ENCODE assay signal across 2 cellular contexts in the genomic region with DNA sequence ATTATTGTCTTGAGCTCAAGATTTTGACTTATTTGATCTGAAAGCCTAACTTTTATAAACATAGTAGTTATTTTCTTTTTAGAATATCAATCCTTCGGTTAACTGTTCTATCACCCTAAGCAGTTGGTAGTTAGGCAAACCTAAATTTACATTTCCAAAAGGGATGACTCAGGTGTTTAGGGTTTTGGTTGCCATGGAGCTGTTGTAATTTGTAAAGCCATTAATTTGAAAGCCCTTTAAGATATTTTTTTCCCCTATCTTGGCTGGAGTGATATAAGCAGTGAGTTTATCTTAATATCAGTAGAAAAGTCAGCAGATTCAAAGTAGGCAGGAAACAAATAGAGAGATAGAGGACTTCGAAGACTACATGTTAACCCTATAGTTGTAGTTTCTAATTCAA.
TF ChIP-seq lines count a peak whose summit lies in the region.

No MANE protein-coding gene starts in this region.

TF ChIP-seq in GM23338, 12 proteins besides CTCF, POLR2A, EP300 and RAD21 (continued from another document):
- TF ChIP-seq STAT1 (IDR thresholded peaks at IDR 0.05; ENCODE audit: unreplicated experiment) (no peak), JUNB (IDR thresholded peaks at IDR 0.05; ENCODE audit: unreplicated experiment) (no peak), ZNF114 (CRISPR knock-in tag; IDR thresholded peaks at IDR 0.05) (no peak)
- TF ChIP-seq, protein P1, sequence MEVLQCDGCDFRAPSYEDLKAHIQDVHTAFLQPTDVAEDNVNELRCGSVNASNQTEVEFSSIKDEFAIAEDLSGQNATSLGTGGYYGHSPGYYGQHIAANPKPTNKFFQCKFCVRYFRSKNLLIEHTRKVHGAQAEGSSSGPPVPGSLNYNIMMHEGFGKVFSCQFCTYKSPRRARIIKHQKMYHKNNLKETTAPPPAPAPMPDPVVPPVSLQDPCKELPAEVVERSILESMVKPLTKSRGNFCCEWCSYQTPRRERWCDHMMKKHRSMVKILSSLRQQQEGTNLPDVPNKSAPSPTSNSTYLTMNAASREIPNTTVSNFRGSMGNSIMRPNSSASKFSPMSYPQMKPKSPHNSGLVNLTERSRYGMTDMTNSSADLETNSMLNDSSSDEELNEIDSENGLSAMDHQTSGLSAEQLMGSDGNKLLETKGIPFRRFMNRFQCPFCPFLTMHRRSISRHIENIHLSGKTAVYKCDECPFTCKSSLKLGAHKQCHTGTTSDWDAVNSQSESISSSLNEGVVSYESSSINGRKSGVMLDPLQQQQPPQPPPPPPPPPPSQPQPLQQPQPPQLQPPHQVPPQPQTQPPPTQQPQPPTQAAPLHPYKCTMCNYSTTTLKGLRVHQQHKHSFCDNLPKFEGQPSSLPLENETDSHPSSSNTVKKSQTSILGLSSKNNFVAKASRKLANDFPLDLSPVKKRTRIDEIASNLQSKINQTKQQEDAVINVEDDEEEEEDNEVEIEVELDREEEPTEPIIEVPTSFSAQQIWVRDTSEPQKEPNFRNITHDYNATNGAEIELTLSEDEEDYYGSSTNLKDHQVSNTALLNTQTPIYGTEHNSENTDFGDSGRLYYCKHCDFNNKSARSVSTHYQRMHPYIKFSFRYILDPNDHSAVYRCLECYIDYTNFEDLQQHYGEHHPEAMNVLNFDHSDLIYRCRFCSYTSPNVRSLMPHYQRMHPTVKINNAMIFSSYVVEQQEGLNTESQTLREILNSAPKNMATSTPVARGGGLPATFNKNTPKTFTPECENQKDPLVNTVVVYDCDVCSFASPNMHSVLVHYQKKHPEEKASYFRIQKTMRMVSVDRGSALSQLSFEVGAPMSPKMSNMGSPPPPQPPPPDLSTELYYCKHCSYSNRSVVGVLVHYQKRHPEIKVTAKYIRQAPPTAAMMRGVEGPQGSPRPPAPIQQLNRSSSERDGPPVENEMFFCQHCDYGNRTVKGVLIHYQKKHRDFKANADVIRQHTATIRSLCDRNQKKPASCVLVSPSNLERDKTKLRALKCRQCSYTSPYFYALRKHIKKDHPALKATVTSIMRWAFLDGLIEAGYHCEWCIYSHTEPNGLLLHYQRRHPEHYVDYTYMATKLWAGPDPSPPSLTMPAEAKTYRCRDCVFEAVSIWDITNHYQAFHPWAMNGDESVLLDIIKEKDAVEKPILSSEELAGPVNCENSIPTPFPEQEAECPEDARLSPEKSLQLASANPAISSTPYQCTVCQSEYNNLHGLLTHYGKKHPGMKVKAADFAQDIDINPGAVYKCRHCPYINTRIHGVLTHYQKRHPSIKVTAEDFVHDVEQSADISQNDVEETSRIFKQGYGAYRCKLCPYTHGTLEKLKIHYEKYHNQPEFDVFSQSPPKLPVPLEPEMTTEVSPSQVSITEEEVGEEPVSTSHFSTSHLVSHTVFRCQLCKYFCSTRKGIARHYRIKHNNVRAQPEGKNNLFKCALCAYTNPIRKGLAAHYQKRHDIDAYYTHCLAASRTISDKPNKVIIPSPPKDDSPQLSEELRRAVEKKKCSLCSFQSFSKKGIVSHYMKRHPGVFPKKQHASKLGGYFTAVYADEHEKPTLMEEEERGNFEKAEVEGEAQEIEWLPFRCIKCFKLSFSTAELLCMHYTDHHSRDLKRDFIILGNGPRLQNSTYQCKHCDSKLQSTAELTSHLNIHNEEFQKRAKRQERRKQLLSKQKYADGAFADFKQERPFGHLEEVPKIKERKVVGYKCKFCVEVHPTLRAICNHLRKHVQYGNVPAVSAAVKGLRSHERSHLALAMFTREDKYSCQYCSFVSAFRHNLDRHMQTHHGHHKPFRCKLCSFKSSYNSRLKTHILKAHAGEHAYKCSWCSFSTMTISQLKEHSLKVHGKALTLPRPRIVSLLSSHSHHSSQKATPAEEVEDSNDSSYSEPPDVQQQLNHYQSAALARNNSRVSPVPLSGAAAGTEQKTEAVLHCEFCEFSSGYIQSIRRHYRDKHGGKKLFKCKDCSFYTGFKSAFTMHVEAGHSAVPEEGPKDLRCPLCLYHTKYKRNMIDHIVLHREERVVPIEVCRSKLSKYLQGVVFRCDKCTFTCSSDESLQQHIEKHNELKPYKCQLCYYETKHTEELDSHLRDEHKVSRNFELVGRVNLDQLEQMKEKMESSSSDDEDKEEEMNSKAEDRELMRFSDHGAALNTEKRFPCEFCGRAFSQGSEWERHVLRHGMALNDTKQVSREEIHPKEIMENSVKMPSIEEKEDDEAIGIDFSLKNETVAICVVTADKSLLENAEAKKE (CRISPR knock-in tag; IDR thresholded peaks at IDR 0.05) = no peak

TF ChIP-seq in WTC11, 78 proteins besides CTCF, POLR2A, EP300 and RAD21 (continued from another document):
- no peak for TF ChIP-seq E2F4 (CRISPR knock-in tag; IDR thresholded peaks at IDR 0.05; ENCODE audit: borderline replicate concordance, low read depth)
- TF ChIP-seq, protein P2, sequence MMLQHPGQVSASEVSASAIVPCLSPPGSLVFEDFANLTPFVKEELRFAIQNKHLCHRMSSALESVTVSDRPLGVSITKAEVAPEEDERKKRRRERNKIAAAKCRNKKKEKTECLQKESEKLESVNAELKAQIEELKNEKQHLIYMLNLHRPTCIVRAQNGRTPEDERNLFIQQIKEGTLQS (CRISPR knock-in tag; conservative IDR thresholded peaks at IDR 0.05) = no peak
- no peak for TF ChIP-seq NFYB (CRISPR knock-in tag; conservative IDR thresholded peaks at IDR 0.05; ENCODE audit: low read depth)
- TF ChIP-seq CBFB (CRISPR knock-in tag; IDR thresholded peaks at IDR 0.05; ENCODE audit: low read depth) = no peak
- TF ChIP-seq, protein P3, sequence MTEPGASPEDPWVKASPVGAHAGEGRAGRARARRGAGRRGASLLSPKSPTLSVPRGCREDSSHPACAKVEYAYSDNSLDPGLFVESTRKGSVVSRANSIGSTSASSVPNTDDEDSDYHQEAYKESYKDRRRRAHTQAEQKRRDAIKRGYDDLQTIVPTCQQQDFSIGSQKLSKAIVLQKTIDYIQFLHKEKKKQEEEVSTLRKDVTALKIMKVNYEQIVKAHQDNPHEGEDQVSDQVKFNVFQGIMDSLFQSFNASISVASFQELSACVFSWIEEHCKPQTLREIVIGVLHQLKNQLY (CRISPR knock-in tag; IDR thresholded peaks at IDR 0.05) = no peak
- TF ChIP-seq USF1 (CRISPR knock-in tag; IDR thresholded peaks at IDR 0.05) = no peak
- TF ChIP-seq, protein P4, sequence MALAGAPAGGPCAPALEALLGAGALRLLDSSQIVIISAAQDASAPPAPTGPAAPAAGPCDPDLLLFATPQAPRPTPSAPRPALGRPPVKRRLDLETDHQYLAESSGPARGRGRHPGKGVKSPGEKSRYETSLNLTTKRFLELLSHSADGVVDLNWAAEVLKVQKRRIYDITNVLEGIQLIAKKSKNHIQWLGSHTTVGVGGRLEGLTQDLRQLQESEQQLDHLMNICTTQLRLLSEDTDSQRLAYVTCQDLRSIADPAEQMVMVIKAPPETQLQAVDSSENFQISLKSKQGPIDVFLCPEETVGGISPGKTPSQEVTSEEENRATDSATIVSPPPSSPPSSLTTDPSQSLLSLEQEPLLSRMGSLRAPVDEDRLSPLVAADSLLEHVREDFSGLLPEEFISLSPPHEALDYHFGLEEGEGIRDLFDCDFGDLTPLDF (CRISPR knock-in tag; IDR thresholded peaks at IDR 0.05) = no peak
- no peak for TF ChIP-seq FOXJ3 (CRISPR knock-in tag; IDR thresholded peaks at IDR 0.05; ENCODE audit: borderline replicate concordance)
- TF ChIP-seq, protein P5, sequence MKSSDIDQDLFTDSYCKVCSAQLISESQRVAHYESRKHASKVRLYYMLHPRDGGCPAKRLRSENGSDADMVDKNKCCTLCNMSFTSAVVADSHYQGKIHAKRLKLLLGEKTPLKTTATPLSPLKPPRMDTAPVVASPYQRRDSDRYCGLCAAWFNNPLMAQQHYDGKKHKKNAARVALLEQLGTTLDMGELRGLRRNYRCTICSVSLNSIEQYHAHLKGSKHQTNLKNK (CRISPR knock-in tag; IDR thresholded peaks at IDR 0.05) = no peak
